ENCODE assay signal across 22 cellular contexts in genomic region chr14:87899228-87899627, GRCh38.
DNase-seq lines count a peak whose midpoint lies in the region; TF ChIP-seq lines count a peak whose summit lies in the region.
"Had no signal": no experiment of that assay in that cellular context is flagged by ENCODE, and none has a peak within 500 bp of the region (broad histone marks: within the 10 kb centered on the region; RNA-seq: fewer than 3 reads in every experiment).

No MANE protein-coding gene starts in this region.

- peaks cover 18% of the 10 kb centered on the region for H3K27me3 ChIP-seq in transverse colon
- H3K27me3 ChIP-seq: MG63 had no signal

- DNase-seq in NCI-H2107 treated with DMSO at 0.1 percent for 48 hours (lab: John Stamatoyannopoulos, UW; ENCODE audit: unreplicated experiment) (peak; percentile 29), NCI-H2107 (lab: John Stamatoyannopoulos, UW) (no peak), NCI-H146 treated with DMSO at 0.1 percent for 48 hours (lab: John Stamatoyannopoulos, UW; ENCODE audit: unreplicated experiment) (peak; percentile 27), renal cortical epithelial cell (ENCODE audit: low read depth) (peak; percentile 57), NCI-H748 (lab: John Stamatoyannopoulos, UW; ENCODE audit: unreplicated experiment) (no peak), transverse colon (no peak)
- DNase-seq: AML-193; C1 segment of cervical spinal cord; Calu3; CD8-positive, alpha-beta memory T cell; DMS153; GDM1; Kasumi-1; MG63; NCI-H1436 treated with DMSO at 0.1 percent for 48 hours; NCI-H2029 treated with DMSO at 0.1 percent for 48 hours; NCI-H510A treated with DMSO at 0.1 percent for 48 hours; PC-9; RPMI8226; SHP77 had no signal

- no peak for TF ChIP-seq CTCF in VCaP (conservative IDR thresholded peaks at IDR 0.05)
- TF ChIP-seq CTCF in transverse colon (IDR thresholded peaks at IDR 0.05) = no peak

- no peaks in the 10 kb centered on the region for H3K4me1 ChIP-seq in transverse colon

- in situ Hi-C loops in transverse colon (cut with MboI; ENCODE audit: low pct_ligation_motif_present in 1 of 4, low pct_unique_long_range_greater_than_20kb in 1 of 4, low sequenced_read_pairs in 3 of 4) = no loop called here

- intact Hi-C loops in transverse colon (cut with DNase I; ENCODE audit: low total_unique reads) = no loop called here

- no peaks in the 10 kb centered on the region for H3K36me3 ChIP-seq in transverse colon
- H3K36me3 ChIP-seq: MG63 had no signal

- no peaks in the 10 kb centered on the region for H3K9me3 ChIP-seq in transverse colon
- H3K9me3 ChIP-seq: MG63 had no signal

- H3K27ac ChIP-seq in VCaP (peak overlapping the region; percentile 63), transverse colon (no peak overlapping the region)
- H3K27ac ChIP-seq: PC-9, SK-N-MC had no signal

- H3K4me3 ChIP-seq in transverse colon = no peak overlapping the region
- H3K4me3 ChIP-seq: MG63, PC-9, SK-N-MC had no signal

- TF ChIP-seq EP300 in transverse colon (IDR thresholded peaks at IDR 0.05; ENCODE audit: low read depth) = no peak

- TF ChIP-seq POLR2A in transverse colon (IDR thresholded peaks at IDR 0.05) = no peak

Comparison
In these comparisons a context has a peak if more than half of its experiments do, and no peak if none do; other contexts are left out.
1. DNase-seq: peak in NCI-H2107 treated with DMSO at 0.1 percent for 48 hours (single experiment), NCI-H146 treated with DMSO at 0.1 percent for 48 hours (single experiment) and renal cortical epithelial cell (single experiment); none in NCI-H2107 (single experiment), NCI-H748 (single experiment) and transverse colon (single experiment).